ENCODE assay signal across 8 cellular contexts in genomic region chr12:23204933-23205778, GRCh38.
A peak's percentile ranks its signal among the peaks of the same experiment; 100 is the strongest.
DNase-seq lines count a peak whose midpoint lies in the region; ATAC-seq, FAIRE-seq and TF ChIP-seq lines count a peak whose summit lies in the region.

No MANE protein-coding gene starts in this region.

- no peaks in the 10 kb centered on the region for H4K20me1 ChIP-seq in mammary epithelial cell (ENCODE audit: insufficient read depth, low read length)

- H3K9me3 ChIP-seq in mammary epithelial cell (replicated peaks; ENCODE audit: insufficient read depth, low read length) = no peaks in the 10 kb centered on the region
- H3K9me3 ChIP-seq in kidney (ENCODE audit: control insufficient read depth in 1 of 2, low read length in 2 of 2) = no peaks in the 10 kb centered on the region
- H3K9me3 ChIP-seq in thyroid gland = no peaks in the 10 kb centered on the region
- H3K9me3 ChIP-seq in MG63 = no peaks in the 10 kb centered on the region

- in situ Hi-C loops in mammary epithelial cell (cut with MboI; ENCODE audit: low sequenced_read_pairs in 2 of 2) = no loop called here

- TF ChIP-seq POLR2A in thyroid gland (IDR thresholded peaks at IDR 0.05) = no peak

- peak; percentile 96 for ATAC-seq in GM19463 (IDR thresholded peaks at IDR 0.05; ENCODE audit: unreplicated experiment)
- peak; percentile 94 for ATAC-seq in HG03432 (IDR thresholded peaks at IDR 0.05; ENCODE audit: unreplicated experiment)

- intact Hi-C loops in mammary epithelial cell (cut with micrococcal nuclease) = loop anchor here (1.0 to 2.0 kb wide), 3 partner anchors 349 to 1632 kb away; no protein-coding TSS in a partner anchor
- intact Hi-C loops in kidney (cut with DNase I) = no loop called here
- intact Hi-C loops in thyroid gland (cut with DNase I) = no loop called here

- no peaks in the 10 kb centered on the region for H3K4me1 ChIP-seq in mammary epithelial cell (ENCODE audit: insufficient read depth, low read length)
- no peaks in the 10 kb centered on the region for H3K4me1 ChIP-seq in kidney (ENCODE audit: control insufficient read depth in 1 of 2, insufficient read depth in 1 of 2, low read depth in 1 of 2, low read length in 2 of 2)
- H3K4me1 ChIP-seq in thyroid gland = no peaks in the 10 kb centered on the region

- peak overlapping the region; percentile 8 for H3K4me2 ChIP-seq in mammary epithelial cell (ENCODE audit: insufficient read depth, low read depth, low read length)

- CTCF ChIA-PET in mammary epithelial cell (lab: Charles Lee; ENCODE audit: low non-redundant PET) = no interaction called here

- peak; percentile 89 for FAIRE-seq in kidney (lab: Jason Lieb, UNC)

- H3K27ac ChIP-seq in mammary epithelial cell (ENCODE audit: insufficient read depth, low read depth, low read length) (no peak overlapping the region), kidney (ENCODE audit: low read depth in 2 of 2, low read length in 2 of 2) (no peak overlapping the region), thyroid gland (no peak overlapping the region)

- H3K4me3 ChIP-seq in mammary epithelial cell (replicated peaks in 1 of 3; ENCODE audit: insufficient read depth in 1 of 3, low read depth in 2 of 3, low read length in 3 of 3) (no peak overlapping the region), kidney (ENCODE audit: low read length in 2 of 2) (no peak overlapping the region), thyroid gland (replicated peaks in 1 of 3) (no peak overlapping the region), MG63 (no peak overlapping the region)

- peak; percentile 84 to 94 for TF ChIP-seq CTCF in mammary epithelial cell (conservative IDR thresholded peaks at IDR 0.05 in 1 of 2, IDR thresholded peaks at IDR 0.05 in 1 of 2; ENCODE audit: extremely low read depth in 1 of 2, insufficient read depth in 1 of 2, low read depth in 1 of 2, low read length in 2 of 2)
- TF ChIP-seq CTCF in kidney (IDR thresholded peaks at IDR 0.05; ENCODE audit: borderline replicate concordance, extremely low read depth, insufficient read depth) = peak; percentile 84
- peak; percentile 67 to 90 (median 79) for TF ChIP-seq CTCF in thyroid gland (IDR thresholded peaks at IDR 0.05)

- H3K9ac ChIP-seq in mammary epithelial cell (ENCODE audit: insufficient read depth, low read length) (no peak overlapping the region), kidney (ENCODE audit: low read length in 2 of 2) (no peak overlapping the region)

- H3K27me3 ChIP-seq in mammary epithelial cell (ENCODE audit: insufficient read depth, low read length) (no peaks in the 10 kb centered on the region), thyroid gland (no peaks in the 10 kb centered on the region), MG63 (no peaks in the 10 kb centered on the region)

- 3% methylated on average over 3 of the region's 3 CpGs for WGBS in mammary epithelial cell (ENCODE audit: low coverage, missing lambda C conversion rate)
- WGBS in thyroid gland, 2 donors = 11% methylated on average over 3 of the region's 3 CpGs

- no peak overlapping the region for H2AFZ ChIP-seq in mammary epithelial cell (ENCODE audit: low read depth, low read length)

- no peaks in the 10 kb centered on the region for H3K79me2 ChIP-seq in mammary epithelial cell (ENCODE audit: insufficient read depth, low read length)

- DNase-seq in ELF-1 (ENCODE audit: low read depth, low spot score) (peak; percentile 24), NCI-H526 treated with DMSO at 0.1 percent for 48 hours (lab: John Stamatoyannopoulos, UW) (peak; percentile 58), mammary epithelial cell (peak; percentile 37), kidney (no peak), thyroid gland (peak in 1 of 2 donors; percentile 2), MG63 (no peak)

- dilution Hi-C loops in mammary epithelial cell (cut with HindIII; ENCODE audit: low sequenced_read_pairs) = loop anchor here (25.0 kb wide), 1 partner anchor 93 kb away; no protein-coding TSS in a partner anchor

- H3K36me3 ChIP-seq in mammary epithelial cell (ENCODE audit: insufficient read depth, low read length) (no peaks in the 10 kb centered on the region), kidney (ENCODE audit: control insufficient read depth in 1 of 2, insufficient read depth in 2 of 2, low read length in 2 of 2) (no peaks in the 10 kb centered on the region), thyroid gland (no peaks in the 10 kb centered on the region), MG63 (no peaks in the 10 kb centered on the region)

- no TSS peak for BruUV-seq in mammary epithelial cell (replicated peaks; lab: Mats Ljungman, UMichigan)

Comparison
In these comparisons a context has a peak if more than half of its experiments do, and no peak if none do; other contexts are left out.
1. DNase-seq: peak in ELF-1 (single experiment), NCI-H526 treated with DMSO at 0.1 percent for 48 hours (single experiment) and mammary epithelial cell (single experiment); none in kidney (single experiment) and MG63 (single experiment).
2. Peak in every context shown above with its lines, with median percentiles within 50 percentile points of each other: CTCF ChIP-seq.